In genomic region chr11:62786318-62787004, GRCh38 we compare ENCODE assay signal across 1 cellular context.
A peak's percentile ranks its signal among the peaks of the same experiment; 100 is the strongest.
TF ChIP-seq lines count a peak whose summit lies in the region.

No MANE protein-coding gene starts in this region.

TF ChIP-seq in HepG2, 621 proteins besides CTCF, POLR2A, EP300 and RAD21 (continued from another document and continues in another):
- TF ChIP-seq ZNF646 (CRISPR knock-in tag; IDR thresholded peaks at IDR 0.05): no peak
- no peak for TF ChIP-seq SCMH1 (CRISPR knock-in tag; IDR thresholded peaks at IDR 0.05; ENCODE audit: borderline replicate concordance)
- no peak for TF ChIP-seq NR2C2 (CRISPR knock-in tag; IDR thresholded peaks at IDR 0.05; ENCODE audit: borderline replicate concordance)
- TF ChIP-seq NCOR1 (IDR thresholded peaks at IDR 0.05; ENCODE audit: borderline replicate concordance, low read length): no peak; the same call in 1 of the 2 replicates
- no peak for TF ChIP-seq SNAI1 (CRISPR knock-in tag; IDR thresholded peaks at IDR 0.05; ENCODE audit: borderline replicate concordance)
- TF ChIP-seq ZNF253 (CRISPR knock-in tag; IDR thresholded peaks at IDR 0.05; ENCODE audit: borderline replicate concordance): no peak
- no peak for TF ChIP-seq ZBTB40 (IDR thresholded peaks at IDR 0.05)
- 0 out of 2 replicates have a peak, but pooled peaks have one; percentile 3 for TF ChIP-seq ZBTB40 (CRISPR knock-in tag; IDR thresholded peaks at IDR 0.05)
- no peak for TF ChIP-seq ZNF768 (CRISPR knock-in tag; IDR thresholded peaks at IDR 0.05)
- TF ChIP-seq, protein P1, sequence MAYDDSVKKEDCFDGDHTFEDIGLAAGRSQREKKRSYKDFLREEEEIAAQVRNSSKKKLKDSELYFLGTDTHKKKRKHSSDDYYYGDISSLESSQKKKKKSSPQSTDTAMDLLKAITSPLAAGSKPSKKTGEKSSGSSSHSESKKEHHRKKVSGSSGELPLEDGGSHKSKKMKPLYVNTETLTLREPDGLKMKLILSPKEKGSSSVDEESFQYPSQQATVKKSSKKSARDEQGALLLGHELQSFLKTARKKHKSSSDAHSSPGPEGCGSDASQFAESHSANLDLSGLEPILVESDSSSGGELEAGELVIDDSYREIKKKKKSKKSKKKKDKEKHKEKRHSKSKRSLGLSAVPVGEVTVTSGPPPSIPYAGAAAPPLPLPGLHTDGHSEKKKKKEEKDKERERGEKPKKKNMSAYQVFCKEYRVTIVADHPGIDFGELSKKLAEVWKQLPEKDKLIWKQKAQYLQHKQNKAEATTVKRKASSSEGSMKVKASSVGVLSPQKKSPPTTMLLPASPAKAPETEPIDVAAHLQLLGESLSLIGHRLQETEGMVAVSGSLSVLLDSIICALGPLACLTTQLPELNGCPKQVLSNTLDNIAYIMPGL (CRISPR knock-in tag; IDR thresholded peaks at IDR 0.05; ENCODE audit: borderline replicate concordance in 1 of 2, low read depth in 1 of 2): peak; percentile 78 to 93
- no peak for TF ChIP-seq NFYC (CRISPR knock-in tag; IDR thresholded peaks at IDR 0.05)
- no peak for TF ChIP-seq ATRX (CRISPR knock-in tag; IDR thresholded peaks at IDR 0.05; ENCODE audit: borderline replicate concordance)
- TF ChIP-seq NR2F6 (IDR thresholded peaks at IDR 0.05): no peak
- TF ChIP-seq NR2F6 (CRISPR knock-in tag; IDR thresholded peaks at IDR 0.05): peak; percentile 50; the same call in 1 of the 2 replicates
- no peak for TF ChIP-seq KLF11 (CRISPR knock-in tag; IDR thresholded peaks at IDR 0.05)
- peak; percentile 28; the same call in 1 of the 2 replicates for TF ChIP-seq FOSL2 (CRISPR knock-in tag; IDR thresholded peaks at IDR 0.05)
- TF ChIP-seq ELF3 (CRISPR knock-in tag; IDR thresholded peaks at IDR 0.05): 0 out of 2 replicates have a peak, but pooled peaks have one; percentile 11
- no peak for TF ChIP-seq ATF1 (CRISPR knock-in tag; IDR thresholded peaks at IDR 0.05)
- no peak; the same call in 1 of the 2 replicates for TF ChIP-seq PHF20 (CRISPR knock-in tag; IDR thresholded peaks at IDR 0.05)
- TF ChIP-seq, protein P2, sequence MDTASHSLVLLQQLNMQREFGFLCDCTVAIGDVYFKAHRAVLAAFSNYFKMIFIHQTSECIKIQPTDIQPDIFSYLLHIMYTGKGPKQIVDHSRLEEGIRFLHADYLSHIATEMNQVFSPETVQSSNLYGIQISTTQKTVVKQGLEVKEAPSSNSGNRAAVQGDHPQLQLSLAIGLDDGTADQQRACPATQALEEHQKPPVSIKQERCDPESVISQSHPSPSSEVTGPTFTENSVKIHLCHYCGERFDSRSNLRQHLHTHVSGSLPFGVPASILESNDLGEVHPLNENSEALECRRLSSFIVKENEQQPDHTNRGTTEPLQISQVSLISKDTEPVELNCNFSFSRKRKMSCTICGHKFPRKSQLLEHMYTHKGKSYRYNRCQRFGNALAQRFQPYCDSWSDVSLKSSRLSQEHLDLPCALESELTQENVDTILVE (CRISPR knock-in tag; IDR thresholded peaks at IDR 0.05): no peak
- TF ChIP-seq ZNF256 (CRISPR knock-in tag; conservative IDR thresholded peaks at IDR 0.05): no peak
- TF ChIP-seq U2AF2 (IDR thresholded peaks at IDR 0.05; ENCODE audit: low read depth, low read length): 0 out of 2 replicates have a peak, but pooled peaks have one; percentile 56
- TF ChIP-seq, protein P3, sequence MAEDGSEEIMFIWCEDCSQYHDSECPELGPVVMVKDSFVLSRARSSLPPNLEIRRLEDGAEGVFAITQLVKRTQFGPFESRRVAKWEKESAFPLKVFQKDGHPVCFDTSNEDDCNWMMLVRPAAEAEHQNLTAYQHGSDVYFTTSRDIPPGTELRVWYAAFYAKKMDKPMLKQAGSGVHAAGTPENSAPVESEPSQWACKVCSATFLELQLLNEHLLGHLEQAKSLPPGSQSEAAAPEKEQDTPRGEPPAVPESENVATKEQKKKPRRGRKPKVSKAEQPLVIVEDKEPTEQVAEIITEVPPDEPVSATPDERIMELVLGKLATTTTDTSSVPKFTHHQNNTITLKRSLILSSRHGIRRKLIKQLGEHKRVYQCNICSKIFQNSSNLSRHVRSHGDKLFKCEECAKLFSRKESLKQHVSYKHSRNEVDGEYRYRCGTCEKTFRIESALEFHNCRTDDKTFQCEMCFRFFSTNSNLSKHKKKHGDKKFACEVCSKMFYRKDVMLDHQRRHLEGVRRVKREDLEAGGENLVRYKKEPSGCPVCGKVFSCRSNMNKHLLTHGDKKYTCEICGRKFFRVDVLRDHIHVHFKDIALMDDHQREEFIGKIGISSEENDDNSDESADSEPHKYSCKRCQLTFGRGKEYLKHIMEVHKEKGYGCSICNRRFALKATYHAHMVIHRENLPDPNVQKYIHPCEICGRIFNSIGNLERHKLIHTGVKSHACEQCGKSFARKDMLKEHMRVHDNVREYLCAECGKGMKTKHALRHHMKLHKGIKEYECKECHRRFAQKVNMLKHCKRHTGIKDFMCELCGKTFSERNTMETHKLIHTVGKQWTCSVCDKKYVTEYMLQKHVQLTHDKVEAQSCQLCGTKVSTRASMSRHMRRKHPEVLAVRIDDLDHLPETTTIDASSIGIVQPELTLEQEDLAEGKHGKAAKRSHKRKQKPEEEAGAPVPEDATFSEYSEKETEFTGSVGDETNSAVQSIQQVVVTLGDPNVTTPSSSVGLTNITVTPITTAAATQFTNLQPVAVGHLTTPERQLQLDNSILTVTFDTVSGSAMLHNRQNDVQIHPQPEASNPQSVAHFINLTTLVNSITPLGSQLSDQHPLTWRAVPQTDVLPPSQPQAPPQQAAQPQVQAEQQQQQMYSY (CRISPR knock-in tag; IDR thresholded peaks at IDR 0.05): no peak
- TF ChIP-seq SP5 (CRISPR knock-in tag; IDR thresholded peaks at IDR 0.05; ENCODE audit: borderline replicate concordance, low read depth): peak; percentile 21; the same call in 1 of the 2 replicates
- TF ChIP-seq NCOA5 (CRISPR knock-in tag; IDR thresholded peaks at IDR 0.05): no peak
- TF ChIP-seq GFI1 (CRISPR knock-in tag; IDR thresholded peaks at IDR 0.05; ENCODE audit: borderline replicate concordance): no peak
- TF ChIP-seq, protein P4, sequence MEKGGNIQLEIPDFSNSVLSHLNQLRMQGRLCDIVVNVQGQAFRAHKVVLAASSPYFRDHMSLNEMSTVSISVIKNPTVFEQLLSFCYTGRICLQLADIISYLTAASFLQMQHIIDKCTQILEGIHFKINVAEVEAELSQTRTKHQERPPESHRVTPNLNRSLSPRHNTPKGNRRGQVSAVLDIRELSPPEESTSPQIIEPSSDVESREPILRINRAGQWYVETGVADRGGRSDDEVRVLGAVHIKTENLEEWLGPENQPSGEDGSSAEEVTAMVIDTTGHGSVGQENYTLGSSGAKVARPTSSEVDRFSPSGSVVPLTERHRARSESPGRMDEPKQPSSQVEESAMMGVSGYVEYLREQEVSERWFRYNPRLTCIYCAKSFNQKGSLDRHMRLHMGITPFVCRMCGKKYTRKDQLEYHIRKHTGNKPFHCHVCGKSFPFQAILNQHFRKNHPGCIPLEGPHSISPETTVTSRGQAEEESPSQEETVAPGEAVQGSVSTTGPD (CRISPR knock-in tag; IDR thresholded peaks at IDR 0.05): no peak
- TF ChIP-seq ZNF451 (CRISPR knock-in tag; IDR thresholded peaks at IDR 0.05): no peak
- no peak for TF ChIP-seq ZNF33A (CRISPR knock-in tag; IDR thresholded peaks at IDR 0.05; ENCODE audit: borderline replicate concordance)
